Comparison of ENCODE assay signal across 8 cellular contexts in genomic region chr5:176810687-176811501, GRCh38. TPM values are rescaled to one million over a fixed set of nuclear protein-coding genes. Genes with fewer than 3 reads are reported as not detected.
DNase-seq lines count a peak whose midpoint lies in the region; ATAC-seq and TF ChIP-seq lines count a peak whose summit lies in the region.

No MANE protein-coding gene starts in this region.

- H4K20me1 ChIP-seq in PC-3 (ENCODE audit: low read length): no peaks in the 10 kb centered on the region

- H3K36me3 ChIP-seq in PC-3 (ENCODE audit: low read depth, low read length): no peaks in the 10 kb centered on the region
- no peaks in the 10 kb centered on the region for H3K36me3 ChIP-seq in esophagus muscularis mucosa
- no peaks in the 10 kb centered on the region for H3K36me3 ChIP-seq in psoas muscle (ENCODE audit: insufficient read depth in 1 of 2, low read depth in 1 of 2)
- no peaks in the 10 kb centered on the region for H3K36me3 ChIP-seq in gastroesophageal sphincter

- ATAC-seq in PC-3 (peak; percentile 45), psoas muscle (peak in 3 of 4 donors; percentile 37 to 74 (median 67)), HG03139 (IDR thresholded peaks at IDR 0.05; ENCODE audit: unreplicated experiment) (no peak), gastroesophageal sphincter (no peak), HG03045 (IDR thresholded peaks at IDR 0.05; ENCODE audit: unreplicated experiment) (no peak)

- no peaks in the 10 kb centered on the region for H3K9me2 ChIP-seq in PC-3 (replicated peaks; ENCODE audit: low read length)

- DNase-seq in ELR (ENCODE audit: low read depth) (peak; percentile 25), PC-3 (no peak), esophagus muscularis mucosa (ENCODE audit: extremely low spot score) (no peak), psoas muscle (no peak), activated gamma-delta T cell treated with Interleukin-2 at 50 U/mL for 16 hours (no peak)

- TF ChIP-seq CTCF in PC-3 (conservative IDR thresholded peaks at IDR 0.05; ENCODE audit: low read depth, low read length): no peak
- TF ChIP-seq CTCF in esophagus muscularis mucosa (IDR thresholded peaks at IDR 0.05): no peak
- no peak for TF ChIP-seq CTCF in psoas muscle (IDR thresholded peaks at IDR 0.05)
- no peak for TF ChIP-seq CTCF in gastroesophageal sphincter (IDR thresholded peaks at IDR 0.05)

- no peaks in the 10 kb centered on the region for H3F3A ChIP-seq in PC-3 (ENCODE audit: low read length, unreplicated experiment)

- CTCF ChIA-PET in PC-3 (lab: Charles Lee): no interaction called here

- peak overlapping the region; percentile 75 for H3K4me2 ChIP-seq in PC-3 (ENCODE audit: low read length)

- 11% methylated on average over 14 of the region's 68 CpGs for WGBS in esophagus muscularis mucosa
- WGBS in psoas muscle, 3 donors: 1 to 2% (median 2%) methylated on average over 54 to 67 of the region's 68 CpGs
- no CpG with 5 or more reads among the region's 68 CpGs for WGBS in gastroesophageal sphincter (ENCODE audit: low coverage in 1 of 2), 2 donors

- TF ChIP-seq POLR2A in esophagus muscularis mucosa (IDR thresholded peaks at IDR 0.05; ENCODE audit: low read depth): no peak
- TF ChIP-seq POLR2A in gastroesophageal sphincter (IDR thresholded peaks at IDR 0.05): no peak

- H3K4me1 ChIP-seq in PC-3 (ENCODE audit: insufficient read depth, low read length) (peaks cover 10% of the 10 kb centered on the region; the same call in 1 of the 2 replicates), esophagus muscularis mucosa (peaks cover 15 to 30% (median 21%) of the 10 kb centered on the region in 4 donors), psoas muscle (peaks cover 11% of the 10 kb centered on the region), gastroesophageal sphincter (peaks cover 0 to 28% (median 13%) of the 10 kb centered on the region in 3 donors)

- peak overlapping the region; percentile 60; the same call in 1 of the 2 replicates for H2AFZ ChIP-seq in PC-3 (ENCODE audit: low read length)

- TF ChIP-seq EP300 in esophagus muscularis mucosa (IDR thresholded peaks at IDR 0.05): no peak
- TF ChIP-seq EP300 in gastroesophageal sphincter (IDR thresholded peaks at IDR 0.05): no peak

- no peak overlapping the region for H3K9ac ChIP-seq in PC-3 (ENCODE audit: low read length)

- H3K27ac ChIP-seq in PC-3 (ENCODE audit: low read length): no peak overlapping the region
- H3K27ac ChIP-seq in esophagus muscularis mucosa (replicated peaks in 1 of 4): no peak overlapping the region
- no peak overlapping the region for H3K27ac ChIP-seq in psoas muscle
- H3K27ac ChIP-seq in gastroesophageal sphincter: no peak overlapping the region

- intact Hi-C loops in PC-3 (cut with micrococcal nuclease): loop anchor here (10.0 kb wide), 1 partner anchor 146 kb away; no protein-coding TSS in a partner anchor
- intact Hi-C loops in esophagus muscularis mucosa (cut with DNase I): no loop called here
- intact Hi-C loops in psoas muscle (cut with DNase I): no loop called here

- H3K27me3 ChIP-seq in PC-3 (ENCODE audit: low read length) (peaks cover 36% of the 10 kb centered on the region), esophagus muscularis mucosa (peaks cover 0 to 98% (median 37%) of the 10 kb centered on the region in 4 donors), psoas muscle (ENCODE audit: insufficient read depth in 3 of 3, low read length in 2 of 3) (peaks cover 0 to 71% (median 32%) of the 10 kb centered on the region in 3 donors), gastroesophageal sphincter (peaks cover 95% of the 10 kb centered on the region)

- H3K9me3 ChIP-seq in PC-3 (ENCODE audit: low read length) (no peaks in the 10 kb centered on the region), esophagus muscularis mucosa (no peaks in the 10 kb centered on the region), psoas muscle (no peaks in the 10 kb centered on the region), gastroesophageal sphincter (no peaks in the 10 kb centered on the region)

- BruUV-seq in PC-3 (replicated peaks; lab: Mats Ljungman, UMichigan): no TSS peak

- peak overlapping the region; percentile 56 for H3K4me3 ChIP-seq in PC-3 (ENCODE audit: low read length)
- peak overlapping the region; percentile 44 to 55 (median 46) for H3K4me3 ChIP-seq in esophagus muscularis mucosa
- peak overlapping the region; percentile 60 for H3K4me3 ChIP-seq in psoas muscle
- peak overlapping the region in 1 of 2 donors; percentile 45 for H3K4me3 ChIP-seq in gastroesophageal sphincter

- POLR2A ChIA-PET in PC-3 (lab: Charles Lee; ENCODE audit: unreplicated experiment): interaction anchor here (0.6 kb wide), 1 partner anchor 241 kb away, joined by 3 read pairs; no protein-coding TSS in a partner anchor

- H3K79me2 ChIP-seq in PC-3 (ENCODE audit: low read length): no peaks in the 10 kb centered on the region

RNA-seq across cellular contexts. Expression of gene UNC5A, which starts 0.5 kb away (rescaled TPM):
- total RNA-seq in PC-3 (2014; rRNA removed) (0.07 and 0.46 TPM in 2 replicates), esophagus muscularis mucosa (not detected), psoas muscle (under 1 TPM in 1 of 4 donors, not detected in 3; 0.10 TPM), gastroesophageal sphincter (under 1 TPM in 1 of 4 donors, not detected in 3; 0.27 TPM)
- polyA plus RNA-seq in psoas muscle: under 1 TPM in 2 of 3 donors, not detected in 1; 0.03 to 0.25 TPM

Comparison
In these comparisons a context has a peak if more than half of its experiments do, and no peak if none do; other contexts are left out.
1. ATAC-seq: peak in PC-3 (single experiment) and psoas muscle (3 of 4); none in HG03139 (single experiment), gastroesophageal sphincter (single experiment) and HG03045 (single experiment).